ENCODE assay signal across 15 cellular contexts in the genomic region with DNA sequence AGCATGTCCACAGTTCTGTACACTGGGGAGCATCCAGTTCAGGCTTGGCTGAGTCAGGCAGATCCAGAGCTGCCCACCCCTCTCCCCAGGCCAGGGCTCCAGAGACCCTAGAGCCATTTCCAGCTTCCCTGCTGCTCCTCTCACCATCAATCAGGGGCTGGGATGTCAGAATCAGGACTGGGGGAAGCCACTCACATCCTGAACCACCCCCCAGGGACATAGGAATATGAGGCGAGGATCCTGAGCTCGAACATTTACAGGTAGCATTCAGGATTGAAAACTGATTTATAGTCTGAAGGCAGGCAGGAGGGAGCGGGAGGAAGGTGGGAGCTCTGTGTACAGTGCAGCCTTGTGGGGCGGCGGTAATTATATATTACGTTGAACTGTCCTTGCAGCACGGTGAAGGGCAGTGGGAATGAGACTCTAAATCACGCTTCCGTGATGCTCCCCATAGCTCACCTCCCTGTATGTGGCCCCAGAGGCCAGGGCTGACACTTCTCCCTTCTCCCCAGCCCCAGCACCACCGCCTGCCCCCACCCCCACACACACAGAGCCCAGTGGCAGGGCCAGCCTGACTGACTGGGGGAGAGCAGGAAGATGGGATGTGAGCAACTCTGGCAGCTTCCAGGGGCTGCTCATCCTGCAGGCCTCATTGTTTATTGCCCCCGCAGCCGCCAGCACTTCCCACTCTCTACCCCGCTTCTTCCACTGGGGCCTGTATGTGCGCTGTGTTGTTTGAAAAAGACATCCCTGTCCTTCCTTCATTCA.
A peak's percentile ranks its signal among the peaks of the same experiment; 100 is the strongest.
DNase-seq lines count a peak whose midpoint lies in the region; TF ChIP-seq lines count a peak whose summit lies in the region.
"Had no signal": no experiment of that assay in that cellular context is flagged by ENCODE, and none has a peak within 500 bp of the region (broad histone marks: within the 10 kb centered on the region; RNA-seq: fewer than 3 reads in every experiment).

No MANE protein-coding gene starts in this region.

- H3K79me2 ChIP-seq in neural progenitor cell (ENCODE audit: low read depth): no peaks in the 10 kb centered on the region

- H3K4me1 ChIP-seq in neural progenitor cell: peaks cover 26% of the 10 kb centered on the region

- TF ChIP-seq CTCF in glutamatergic neuron (IDR thresholded peaks at IDR 0.05; ENCODE audit: partially characterized antibody, unreplicated experiment) (no peak), neural progenitor cell (IDR thresholded peaks at IDR 0.05) (no peak), HFFc6 (IDR thresholded peaks at IDR 0.05) (no peak), RWPE1 (conservative IDR thresholded peaks at IDR 0.05; ENCODE audit: low read depth) (no peak)

- H3K9me3 Mint-ChIP-seq in glutamatergic neuron (ENCODE audit: unreplicated experiment): peaks cover 6% of the 10 kb centered on the region
- no peaks in the 10 kb centered on the region for H3K9me3 Mint-ChIP-seq in neural progenitor cell
- no peaks in the 10 kb centered on the region for H3K9me3 Mint-ChIP-seq in HFFc6
- H3K9me3 Mint-ChIP-seq: CD4-positive, alpha-beta T cell had no signal

- H3K27me3 ChIP-seq in neural progenitor cell: no peaks in the 10 kb centered on the region

- H3K36me3 Mint-ChIP-seq in glutamatergic neuron (ENCODE audit: unreplicated experiment): no peaks in the 10 kb centered on the region
- H3K36me3 Mint-ChIP-seq in neural progenitor cell: no peaks in the 10 kb centered on the region
- no peaks in the 10 kb centered on the region for H3K36me3 Mint-ChIP-seq in HFFc6 (ENCODE audit: low read depth)

- no peaks in the 10 kb centered on the region for H3K9me3 ChIP-seq in neural progenitor cell (ENCODE audit: low read depth)
- H3K9me3 ChIP-seq: HAP-1 had no signal

- H3F3A ChIP-seq in neural progenitor cell (ENCODE audit: low read depth): peaks cover 17% of the 10 kb centered on the region

- peaks cover 6% of the 10 kb centered on the region for H3K27me3 Mint-ChIP-seq in glutamatergic neuron (ENCODE audit: unreplicated experiment)
- H3K27me3 Mint-ChIP-seq in neural progenitor cell (ENCODE audit: insufficient read depth, low read depth): peaks cover 10% of the 10 kb centered on the region
- peaks cover 26% of the 10 kb centered on the region for H3K27me3 Mint-ChIP-seq in HFFc6 (ENCODE audit: insufficient read depth)

- H3K9ac ChIP-seq in neural progenitor cell: no peak overlapping the region

- H3K27ac Mint-ChIP-seq in glutamatergic neuron (ENCODE audit: unreplicated experiment) (peak overlapping the region; percentile 90), neural progenitor cell (peak overlapping the region; percentile 93), HFFc6 (no peak overlapping the region)
- H3K27ac Mint-ChIP-seq: CD4-positive, alpha-beta T cell had no signal

- no peak overlapping the region for H3K4me3 ChIP-seq in neural progenitor cell
- H3K4me3 ChIP-seq: HAP-1 had no signal

- CTCF ChIA-PET in RWPE1 (lab: Yijun Ruan, JAX): interaction anchor here (1.0 to 2.9 kb wide), 3 partner anchors 9 to 139 kb away, joined by 5 to 14 read pairs (median 10); no protein-coding TSS in a partner anchor

- H3K4me2 ChIP-seq in neural progenitor cell: no peak overlapping the region

- H3K27ac ChIP-seq in neural progenitor cell (no peak overlapping the region), RWPE1 (no peak overlapping the region)

- peak overlapping the region; percentile 34 for H3K4me3 Mint-ChIP-seq in glutamatergic neuron (ENCODE audit: unreplicated experiment)
- H3K4me3 Mint-ChIP-seq in neural progenitor cell: no peak overlapping the region
- no peak overlapping the region for H3K4me3 Mint-ChIP-seq in HFFc6
- H3K4me3 Mint-ChIP-seq: CD4-positive, alpha-beta T cell had no signal

- DNase-seq in ELF-1 (ENCODE audit: low read depth, low spot score) (peak; percentile 40), NCI-H2227 treated with DMSO at 0.1 percent for 48 hours (lab: John Stamatoyannopoulos, UW) (peak; percentile 47), glutamatergic neuron (peak; percentile 33), neural progenitor cell (ENCODE audit: low spot score) (no peak), HFFc6 (no peak), MV-4-11 (lab: John Stamatoyannopoulos, UW) (no peak), RWPE1 (ENCODE audit: low spot score) (no peak), H4 (ENCODE audit: low spot score) (no peak)
- DNase-seq: Calu3; CD4-positive, alpha-beta T cell; GDM1; NCI-H1048; NCI-H1694; SHP77 treated with DMSO at 0.1 percent for 48 hours had no signal

- POLR2A ChIA-PET in RWPE1 (lab: Yijun Ruan, JAX; ENCODE audit: low non-redundant PET): no interaction called here

- no peaks in the 10 kb centered on the region for H3K36me3 ChIP-seq in neural progenitor cell
- H3K36me3 ChIP-seq: HAP-1 had no signal

- H3K4me1 Mint-ChIP-seq in glutamatergic neuron (ENCODE audit: low read depth, unreplicated experiment) (peaks cover 57% of the 10 kb centered on the region), neural progenitor cell (peaks cover 59% of the 10 kb centered on the region), HFFc6 (ENCODE audit: low read depth) (peaks cover 17% of the 10 kb centered on the region)

- no peaks in the 10 kb centered on the region for H4K20me1 ChIP-seq in neural progenitor cell (ENCODE audit: low read depth)

- H2AFZ ChIP-seq in neural progenitor cell (replicated peaks): no peak overlapping the region

Comparison
In these comparisons a context has a peak if more than half of its experiments do, and no peak if none do; other contexts are left out.
1. DNase-seq: peak in ELF-1 (single experiment), NCI-H2227 treated with DMSO at 0.1 percent for 48 hours (single experiment) and glutamatergic neuron (single experiment); none in neural progenitor cell (single experiment), HFFc6 (single experiment), MV-4-11 (single experiment), RWPE1 (single experiment) and H4 (single experiment).